ENCODE assay signal across 8 cellular contexts in the genomic region with DNA sequence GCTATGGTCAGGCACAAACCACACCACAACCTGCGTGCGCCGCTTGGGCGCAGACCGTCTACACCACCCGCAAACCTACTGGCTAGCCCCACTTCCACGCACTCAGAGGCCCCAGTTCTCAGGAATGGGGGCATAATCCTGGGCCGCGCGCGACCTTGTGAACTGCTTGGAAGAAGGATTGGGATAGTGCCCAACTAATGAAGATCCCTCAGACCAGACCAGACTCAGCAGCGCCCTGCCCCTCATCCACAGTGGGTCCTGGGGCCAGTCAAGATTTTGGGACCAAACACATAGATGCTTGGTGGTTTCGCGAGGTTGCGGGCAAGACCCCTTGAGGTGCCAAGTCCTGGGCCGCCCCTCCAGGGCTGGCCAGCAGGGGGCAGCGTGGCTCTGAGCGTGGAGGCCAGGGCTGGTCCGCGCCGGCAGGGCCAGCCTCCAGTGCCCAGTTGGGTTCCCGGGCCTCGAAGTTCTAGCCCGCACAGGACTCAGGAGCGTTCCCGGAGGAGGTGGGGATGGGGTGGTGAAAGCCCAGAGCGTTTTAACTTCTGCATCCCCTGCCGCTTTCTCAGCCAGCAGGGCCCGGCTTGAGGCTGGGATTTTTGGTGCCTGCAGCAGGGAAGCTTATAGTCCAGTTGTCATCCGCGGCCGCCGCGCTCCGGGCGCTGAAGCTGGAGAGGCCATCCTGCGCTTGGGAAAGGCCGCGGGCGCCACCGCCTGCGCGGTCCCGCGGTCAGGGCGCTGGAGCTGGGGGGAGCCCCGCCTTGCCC. TPM values are rescaled to one million over a fixed set of nuclear protein-coding genes. Genes with fewer than 3 reads are reported as not detected.
DNase-seq lines count a peak whose midpoint lies in the region; ATAC-seq, FAIRE-seq and TF ChIP-seq lines count a peak whose summit lies in the region.

No MANE protein-coding gene starts in this region.

- 23 to 25% methylated on average over 47 of the region's 47 CpGs for WGBS in pancreas, 2 donors

- H3K4me3 ChIP-seq in CD4-positive, alpha-beta memory T cell (ENCODE audit: low read length in 2 of 2) = no peak overlapping the region
- peak overlapping the region in 3 of 4 donors; percentile 13 to 36 (median 28) for H3K4me3 ChIP-seq in pancreas

- no peaks in the 10 kb centered on the region for H3K9me3 ChIP-seq in CD4-positive, alpha-beta memory T cell (ENCODE audit: control insufficient read depth in 1 of 2, low read length in 2 of 2)
- H3K9me3 ChIP-seq in pancreas = no peaks in the 10 kb centered on the region

- peaks cover 13 to 51% (median 29%) of the 10 kb centered on the region in 4 donors for H3K4me1 Mint-ChIP-seq in CD4-positive, alpha-beta memory T cell

- intact Hi-C loops in CD4-positive, alpha-beta memory T cell (cut with micrococcal nuclease) = loop anchor here (1.0 to 5.0 kb wide), 7 partner anchors 122 to 1302 kb away; a partner anchor contains a TSS
- intact Hi-C loops in Right ventricle myocardium superior (cut with DNase I) (loop anchor here (5.0 to 10.0 kb wide), 2 partner anchors 515 to 828 kb away; no protein-coding TSS in a partner anchor), pancreas (cut with DNase I) (loop anchor here in 1 of 3 donors (10.0 kb wide), 1 partner anchor 595 kb away; no protein-coding TSS in a partner anchor)

- peaks cover 0 to 8% (median 0%) of the 10 kb centered on the region in 8 donors for H3K9me3 Mint-ChIP-seq in CD4-positive, alpha-beta memory T cell

- H3K27me3 ChIP-seq in CD4-positive, alpha-beta memory T cell (ENCODE audit: insufficient read depth, low read length) = peaks cover 38% of the 10 kb centered on the region
- peaks cover 0 to 28% (median 9%) of the 10 kb centered on the region in 4 donors for H3K27me3 ChIP-seq in pancreas

- peaks cover 45 to 57% of the 10 kb centered on the region in 2 donors for H3K27me3 Mint-ChIP-seq in CD4-positive, alpha-beta memory T cell

- peaks cover 38% of the 10 kb centered on the region for H3K4me1 ChIP-seq in CD4-positive, alpha-beta memory T cell (ENCODE audit: insufficient read depth, low read length)
- H3K4me1 ChIP-seq in pancreas = peaks cover 11 to 21% (median 12%) of the 10 kb centered on the region in 3 donors

- peaks cover 0 to 12% of the 10 kb centered on the region in 2 donors for H3K36me3 Mint-ChIP-seq in CD4-positive, alpha-beta memory T cell

- peak; percentile 60 to 71 (median 63) for TF ChIP-seq CTCF in pancreas (IDR thresholded peaks at IDR 0.05)

- no peak overlapping the region for H3K27ac ChIP-seq in CD4-positive, alpha-beta memory T cell (ENCODE audit: low read depth, low read length)
- H3K27ac ChIP-seq in pancreas = no peak overlapping the region

- H3K27ac Mint-ChIP-seq in CD4-positive, alpha-beta memory T cell = peak overlapping the region in 4 of 7 donors; percentile 52 to 100 (median 80)

- peak overlapping the region in 4 of 8 donors; percentile 29 to 97 (median 58) for H3K4me3 Mint-ChIP-seq in CD4-positive, alpha-beta memory T cell

- POLR2A ChIA-PET in CD4-positive, alpha-beta memory T cell (lab: Charles Lee; ENCODE audit: partially characterized antibody) = interaction anchor here (0.9 to 3.1 kb wide), 2 partner anchors 11 to 518 kb away, joined by 3 to 16 read pairs; no protein-coding TSS in a partner anchor

- H3K36me3 ChIP-seq in CD4-positive, alpha-beta memory T cell (ENCODE audit: insufficient read depth, low read length) = no peaks in the 10 kb centered on the region
- H3K36me3 ChIP-seq in pancreas = no peaks in the 10 kb centered on the region

- ATAC-seq in Right ventricle myocardium superior (ENCODE audit: poor library complexity) = peak; percentile 38
- ATAC-seq in pancreas = peak; percentile 30 to 55 (median 44)
- ATAC-seq in HG02884 (IDR thresholded peaks at IDR 0.05; ENCODE audit: unreplicated experiment) = no peak

- TF ChIP-seq EP300 in Ishikawa (IDR thresholded peaks at IDR 0.05; ENCODE audit: borderline replicate concordance) = no peak

- CTCF ChIA-PET in CD4-positive, alpha-beta memory T cell (lab: Charles Lee; ENCODE audit: partially characterized antibody) = interaction anchor here (0.7 to 5.8 kb wide), 6 partner anchors 10 to 517 kb away, joined by 3 to 36 read pairs (median 4); no protein-coding TSS in a partner anchor

- peak; percentile 68; the same call in 1 of the 2 replicates for TF ChIP-seq RAD21 in Ishikawa (IDR thresholded peaks at IDR 0.05; ENCODE audit: low read depth)

- no peak for FAIRE-seq in pancreas (lab: Jason Lieb, UNC)

- DNase-seq in CD4-positive, alpha-beta memory T cell = peak in 2 of 5 donors; percentile 39 to 46
- DNase-seq in activated T-helper 9 cell treated with anti-CD3 and anti-CD28 coated beads, Interleukin-2, amount 50 U/mL, for 16 hours (ENCODE audit: low read depth) = peak; percentile 36
- DNase-seq in Right ventricle myocardium superior (peak; percentile 78), pancreas (peak; percentile 45 to 86 (median 74)), DMS79 treated with DMSO at 0.1 percent for 48 hours (lab: John Stamatoyannopoulos, UW) (no peak), NCI-H1105 treated with DMSO at 0.1 percent for 48 hours (lab: John Stamatoyannopoulos, UW) (no peak)

TF ChIP-seq in Ishikawa, 13 proteins besides CTCF, POLR2A, EP300 and RAD21:
- TF ChIP-seq, protein P1, sequence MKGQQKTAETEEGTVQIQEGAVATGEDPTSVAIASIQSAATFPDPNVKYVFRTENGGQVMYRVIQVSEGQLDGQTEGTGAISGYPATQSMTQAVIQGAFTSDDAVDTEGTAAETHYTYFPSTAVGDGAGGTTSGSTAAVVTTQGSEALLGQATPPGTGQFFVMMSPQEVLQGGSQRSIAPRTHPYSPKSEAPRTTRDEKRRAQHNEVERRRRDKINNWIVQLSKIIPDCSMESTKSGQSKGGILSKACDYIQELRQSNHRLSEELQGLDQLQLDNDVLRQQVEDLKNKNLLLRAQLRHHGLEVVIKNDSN (IDR thresholded peaks at IDR 0.05) = no peak
- TF ChIP-seq TAF1 (IDR thresholded peaks at IDR 0.05; ENCODE audit: low read depth) (no peak), CREB1 (IDR thresholded peaks at IDR 0.05; ENCODE audit: low read depth) (no peak), NFIC (IDR thresholded peaks at IDR 0.05) (no peak), EGR1 (IDR thresholded peaks at IDR 0.05) (no peak), YY1 (IDR thresholded peaks at IDR 0.05; ENCODE audit: low read depth) (no peak), TEAD4 (IDR thresholded peaks at IDR 0.05) (no peak), ZBTB7A (IDR thresholded peaks at IDR 0.05; ENCODE audit: low read depth) (no peak), TCF12 (IDR thresholded peaks at IDR 0.05; ENCODE audit: low read depth) (no peak), FOXM1 (IDR thresholded peaks at IDR 0.05; ENCODE audit: borderline replicate concordance, low read depth) (no peak), CEBPB (IDR thresholded peaks at IDR 0.05) (no peak)
- TF ChIP-seq, protein P2, sequence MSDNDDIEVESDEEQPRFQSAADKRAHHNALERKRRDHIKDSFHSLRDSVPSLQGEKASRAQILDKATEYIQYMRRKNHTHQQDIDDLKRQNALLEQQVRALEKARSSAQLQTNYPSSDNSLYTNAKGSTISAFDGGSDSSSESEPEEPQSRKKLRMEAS (IDR thresholded peaks at IDR 0.05) = no peak
- TF ChIP-seq, protein P3, sequence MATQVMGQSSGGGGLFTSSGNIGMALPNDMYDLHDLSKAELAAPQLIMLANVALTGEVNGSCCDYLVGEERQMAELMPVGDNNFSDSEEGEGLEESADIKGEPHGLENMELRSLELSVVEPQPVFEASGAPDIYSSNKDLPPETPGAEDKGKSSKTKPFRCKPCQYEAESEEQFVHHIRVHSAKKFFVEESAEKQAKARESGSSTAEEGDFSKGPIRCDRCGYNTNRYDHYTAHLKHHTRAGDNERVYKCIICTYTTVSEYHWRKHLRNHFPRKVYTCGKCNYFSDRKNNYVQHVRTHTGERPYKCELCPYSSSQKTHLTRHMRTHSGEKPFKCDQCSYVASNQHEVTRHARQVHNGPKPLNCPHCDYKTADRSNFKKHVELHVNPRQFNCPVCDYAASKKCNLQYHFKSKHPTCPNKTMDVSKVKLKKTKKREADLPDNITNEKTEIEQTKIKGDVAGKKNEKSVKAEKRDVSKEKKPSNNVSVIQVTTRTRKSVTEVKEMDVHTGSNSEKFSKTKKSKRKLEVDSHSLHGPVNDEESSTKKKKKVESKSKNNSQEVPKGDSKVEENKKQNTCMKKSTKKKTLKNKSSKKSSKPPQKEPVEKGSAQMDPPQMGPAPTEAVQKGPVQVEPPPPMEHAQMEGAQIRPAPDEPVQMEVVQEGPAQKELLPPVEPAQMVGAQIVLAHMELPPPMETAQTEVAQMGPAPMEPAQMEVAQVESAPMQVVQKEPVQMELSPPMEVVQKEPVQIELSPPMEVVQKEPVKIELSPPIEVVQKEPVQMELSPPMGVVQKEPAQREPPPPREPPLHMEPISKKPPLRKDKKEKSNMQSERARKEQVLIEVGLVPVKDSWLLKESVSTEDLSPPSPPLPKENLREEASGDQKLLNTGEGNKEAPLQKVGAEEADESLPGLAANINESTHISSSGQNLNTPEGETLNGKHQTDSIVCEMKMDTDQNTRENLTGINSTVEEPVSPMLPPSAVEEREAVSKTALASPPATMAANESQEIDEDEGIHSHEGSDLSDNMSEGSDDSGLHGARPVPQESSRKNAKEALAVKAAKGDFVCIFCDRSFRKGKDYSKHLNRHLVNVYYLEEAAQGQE (IDR thresholded peaks at IDR 0.05; ENCODE audit: low read depth) = no peak

RNA-seq across cellular contexts. Expression of a gene that starts 8.3 kb away (rescaled TPM):
- not detected for total RNA-seq in CD4-positive, alpha-beta memory T cell
- polyA plus RNA-seq in CD4-positive, alpha-beta memory T cell = not detected
- total RNA-seq in Right ventricle myocardium superior (5.4 TPM), pancreas (1 to 10 TPM in 2 of 6 donors, under 1 TPM in 4; 0.24 to 2.7 (median 0.77) TPM)
- polyA plus RNA-seq in pancreas = 1 to 10 TPM; 1.6 to 1.7 TPM

Comparison
In these comparisons a context has a peak if more than half of its experiments do, and no peak if none do; other contexts are left out.
1. DNase-seq: peak in activated T-helper 9 cell treated with anti-CD3 and anti-CD28 coated beads, Interleukin-2, amount 50 U/mL, for 16 hours (single experiment), Right ventricle myocardium superior (single experiment) and pancreas (6 of 6); none in DMS79 treated with DMSO at 0.1 percent for 48 hours (single experiment) and NCI-H1105 treated with DMSO at 0.1 percent for 48 hours (single experiment).
2. H3K4me3 ChIP-seq: peak in pancreas (3 of 4); none in CD4-positive, alpha-beta memory T cell (0 of 2).